ENCODE assay signal across 13 cellular contexts in the genomic region with DNA sequence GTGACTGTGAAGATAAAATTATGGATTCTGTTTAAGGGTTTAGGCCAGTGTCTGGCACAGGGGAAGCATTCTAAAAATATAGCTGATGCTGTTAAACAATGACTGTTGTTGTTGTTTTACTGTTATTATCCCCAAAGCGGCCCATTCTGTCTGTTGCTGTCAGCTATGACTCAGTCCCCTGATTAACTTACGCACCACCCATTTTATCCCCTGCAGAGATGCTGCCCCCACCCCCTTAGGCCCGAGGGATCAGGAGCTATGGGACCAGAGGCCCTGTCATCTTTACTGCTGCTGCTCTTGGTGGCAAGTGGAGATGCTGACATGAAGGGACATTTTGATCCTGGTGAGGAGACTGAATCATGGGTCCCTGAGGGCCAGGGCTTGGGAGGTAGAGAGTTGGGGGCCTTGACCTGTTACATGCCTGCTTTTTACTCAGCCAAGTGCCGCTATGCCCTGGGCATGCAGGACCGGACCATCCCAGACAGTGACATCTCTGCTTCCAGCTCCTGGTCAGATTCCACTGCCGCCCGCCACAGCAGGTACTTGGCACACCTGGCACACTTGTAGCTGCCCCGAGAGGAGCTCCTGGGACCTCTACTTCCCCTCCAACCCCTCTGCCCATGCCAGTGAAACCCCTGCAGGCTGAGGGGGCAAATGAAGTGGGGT. TPM values are rescaled to one million over a fixed set of nuclear protein-coding genes. Genes with fewer than 3 reads are reported as not detected.
DNase-seq lines count a peak whose midpoint lies in the region; ATAC-seq, FAIRE-seq and TF ChIP-seq lines count a peak whose summit lies in the region.
"Had no signal": no experiment of that assay in that cellular context is flagged by ENCODE, and none has a peak within 500 bp of the region (broad histone marks: within the 10 kb centered on the region; RNA-seq: fewer than 3 reads in every experiment).

No MANE protein-coding gene starts in this region.

- no peak for FAIRE-seq in H1 (lab: Jason Lieb, UNC)
- FAIRE-seq: GM12878 had no signal

- no peak overlapping the region; the same call in 1 of the 2 replicates for H2BK120ac ChIP-seq in IMR-90 (ENCODE audit: low read depth, low read length)
- H2BK120ac ChIP-seq in H1 (replicated peaks; ENCODE audit: low read depth, low read length): no peak overlapping the region

- H3K14ac ChIP-seq in IMR-90 (replicated peaks; ENCODE audit: low read depth, low read length): no peak overlapping the region
- no peak overlapping the region for H3K14ac ChIP-seq in H1 (ENCODE audit: insufficient read length)

- H3K27me3 ChIP-seq in IMR-90 (ENCODE audit: control insufficient read depth, insufficient read depth, low read length): no peaks in the 10 kb centered on the region
- no peaks in the 10 kb centered on the region for H3K27me3 ChIP-seq in H1 (replicated peaks in 1 of 4; ENCODE audit: control insufficient read depth in 3 of 4, extremely low read depth in 1 of 4, insufficient read depth in 3 of 4, low read length in 3 of 4)
- no peaks in the 10 kb centered on the region for H3K27me3 ChIP-seq in psoas muscle (ENCODE audit: insufficient read depth in 3 of 3, low read length in 2 of 3)

- WGBS in IMR-90 (ENCODE audit: extremely low coverage in 2 of 2, insufficient read length in 1 of 2), 2 experiments: 100% methylated on average over 2 of the region's 8 CpGs; no CpG with 5 or more reads in 1 of the 2 experiments
- 93% methylated on average over 8 of the region's 8 CpGs; no CpG with 5 or more reads in 1 of the 2 experiments for WGBS in H1 (ENCODE audit: extremely low coverage in 1 of 2, insufficient coverage in 1 of 2, insufficient read length in 1 of 2, insufficient replicate concordance in 2 of 2, low coverage in 1 of 2, low lambda C conversion rate in 2 of 2, missing lambda C conversion rate in 1 of 2), 2 experiments
- WGBS in psoas muscle, 3 donors: 80 to 83% (median 81%) methylated on average over 8 of the region's 8 CpGs

- H3K9me3 Mint-ChIP-seq in nephron: no peaks in the 10 kb centered on the region
- H3K9me3 Mint-ChIP-seq: CD4-positive, alpha-beta T cell; memory B cell; stimulated activated naive CD8-positive, alpha-beta T cell treated with anti-CD3 and anti-CD28 coated beads, Interleukin-15, amount 100 ng/mL, for 72 hours had no signal

- POLR2A ChIA-PET in IMR-90 (lab: Charles Lee; ENCODE audit: unreplicated experiment): interaction anchor here (0.5 to 0.7 kb wide), 3 partner anchors 13 to 251 kb away, joined by 3 to 4 read pairs (median 3); no protein-coding TSS in a partner anchor
- POLR2A ChIA-PET in H1 (lab: Charles Lee; ENCODE audit: partially characterized antibody): interaction anchor here (0.6 to 19.5 kb wide), 6 partner anchors 9 to 54 kb away, joined by 3 to 452 read pairs (median 4); no protein-coding TSS in a partner anchor

- no peak overlapping the region for H3K27ac ChIP-seq in IMR-90 (ENCODE audit: insufficient read depth, low read length)
- H3K27ac ChIP-seq in H1 (ENCODE audit: low read depth, low read length): 0 out of 2 replicates have a peak overlapping the region, but pooled peaks have one; percentile 0
- no peak overlapping the region for H3K27ac ChIP-seq in psoas muscle

- in situ Hi-C loops in IMR-90 (cut with MboI; ENCODE audit: low sequenced_read_pairs): no loop called here

- intact Hi-C loops in IMR-90 (cut with micrococcal nuclease) (no loop called here), psoas muscle (cut with DNase I) (no loop called here)

- peak overlapping the region; percentile 12 to 30 (median 21) for H3K4me3 Mint-ChIP-seq in nephron
- H3K4me3 Mint-ChIP-seq: CD4-positive, alpha-beta T cell; memory B cell; stimulated activated naive CD8-positive, alpha-beta T cell treated with anti-CD3 and anti-CD28 coated beads, Interleukin-15, amount 100 ng/mL, for 72 hours had no signal

- TF ChIP-seq RAD21 in IMR-90 (IDR thresholded peaks at IDR 0.05; ENCODE audit: low read length): no peak
- no peak for TF ChIP-seq RAD21 in H1 (IDR thresholded peaks at IDR 0.05 in 1 of 2, conservative IDR thresholded peaks at IDR 0.05 in 1 of 2; ENCODE audit: low read depth in 2 of 2, low read length in 2 of 2)

- H3K4me1 Mint-ChIP-seq in nephron: peaks cover 52% of the 10 kb centered on the region

- H3K4me1 ChIP-seq in IMR-90 (ENCODE audit: control insufficient read depth, insufficient read depth, low read length) (peaks cover 26% of the 10 kb centered on the region), H1 (replicated peaks in 1 of 4; ENCODE audit: control insufficient read depth in 3 of 4, insufficient read depth in 4 of 4, low read length in 3 of 4) (peaks cover 6 to 26% (median 20%) of the 10 kb centered on the region in 4 experiments), psoas muscle (peaks cover 25% of the 10 kb centered on the region)

- H3K56ac ChIP-seq in IMR-90 (ENCODE audit: extremely low read depth, insufficient read depth, low read length) (no peak overlapping the region), H1 (replicated peaks; ENCODE audit: insufficient read length, low read depth, low read length) (no peak overlapping the region)

- ATAC-seq in IMR-90 (ENCODE audit: low read depth): peak; percentile 6; the same call in 1 of the 2 replicates
- ATAC-seq in psoas muscle: no peak
- ATAC-seq in GM19351 (IDR thresholded peaks at IDR 0.05; ENCODE audit: unreplicated experiment): no peak
- ATAC-seq in HG02938 (IDR thresholded peaks at IDR 0.05; ENCODE audit: unreplicated experiment): no peak
- ATAC-seq: GM12878; stimulated activated naive CD8-positive, alpha-beta T cell treated with anti-CD3 and anti-CD28 coated beads, Interleukin-15, amount 100 ng/mL, for 72 hours had no signal

- H3K36me3 ChIP-seq in IMR-90 (ENCODE audit: control insufficient read depth, insufficient read depth, low read length): peaks cover 33% of the 10 kb centered on the region
- H3K36me3 ChIP-seq in H1 (ENCODE audit: control insufficient read depth in 2 of 4, insufficient read depth in 4 of 4, low read length in 3 of 4): peaks cover 26 to 50% (median 41%) of the 10 kb centered on the region in 4 experiments
- H3K36me3 ChIP-seq in psoas muscle (ENCODE audit: insufficient read depth in 1 of 2, low read depth in 1 of 2): peaks cover 0 to 54% of the 10 kb centered on the region in 2 donors

- H3K4me3 ChIP-seq in IMR-90 (ENCODE audit: insufficient read depth, low read depth, low read length) (no peak overlapping the region), H1 (ENCODE audit: extremely low read depth in 1 of 4, insufficient read depth in 2 of 4, low read depth in 3 of 4, low read length in 4 of 4) (no peak overlapping the region), psoas muscle (no peak overlapping the region)
- H3K4me3 ChIP-seq: GM12878 had no signal

- H3K4ac ChIP-seq in IMR-90 (ENCODE audit: low read depth, low read length) (no peak overlapping the region), H1 (replicated peaks; ENCODE audit: insufficient read length, low read depth, low read length) (no peak overlapping the region)

- no peaks in the 10 kb centered on the region for H3K27me3 Mint-ChIP-seq in nephron (ENCODE audit: low read depth)
- H3K27me3 Mint-ChIP-seq: CD4-positive, alpha-beta T cell; memory B cell; stimulated activated naive CD8-positive, alpha-beta T cell treated with anti-CD3 and anti-CD28 coated beads, Interleukin-15, amount 100 ng/mL, for 72 hours had no signal

- H3K18ac ChIP-seq in IMR-90 (ENCODE audit: low read depth, low read length) (no peak overlapping the region), H1 (ENCODE audit: extremely low read depth, low read length) (no peak overlapping the region)

- CTCF ChIA-PET in IMR-90 (lab: Yijun Ruan, JAX): no interaction called here
- CTCF ChIA-PET in H1 (lab: Charles Lee; ENCODE audit: partially characterized antibody): interaction anchor here (0.6 to 29.0 kb wide), 6 partner anchors 10 to 52 kb away, joined by 3 to 610 read pairs (median 8); no protein-coding TSS in a partner anchor

- H2BK15ac ChIP-seq in IMR-90 (ENCODE audit: low read depth, low read length) (no peak overlapping the region), H1 (ENCODE audit: low read length) (no peak overlapping the region)

- H2BK20ac ChIP-seq in IMR-90 (ENCODE audit: low read depth, low read length): no peak overlapping the region
- no peak overlapping the region for H2BK20ac ChIP-seq in H1 (ENCODE audit: low read length)

- no TSS peak for BruUV-seq in IMR-90 (replicated peaks; lab: Mats Ljungman, UMichigan)

- peak overlapping the region; percentile 18 for H2AK9ac ChIP-seq in IMR-90 (replicated peaks; ENCODE audit: low read depth, low read length, poor library complexity)

- H4K20me1 ChIP-seq in IMR-90 (ENCODE audit: insufficient read depth, low read length): no peaks in the 10 kb centered on the region; the same call in 1 of the 2 replicates
- peaks cover 4 to 35% of the 10 kb centered on the region in 2 experiments for H4K20me1 ChIP-seq in H1 (replicated peaks in 1 of 2; ENCODE audit: control insufficient read depth in 1 of 2, insufficient read depth in 2 of 2, low read length in 2 of 2)

- no peak overlapping the region for H4K5ac ChIP-seq in IMR-90 (ENCODE audit: low read depth, low read length)
- no peak overlapping the region for H4K5ac ChIP-seq in H1 (ENCODE audit: insufficient read length, low read depth, low read length)

- peaks cover 19% of the 10 kb centered on the region for H3K23me2 ChIP-seq in H1 (ENCODE audit: low read depth, low read length)

- no peak overlapping the region for H3K23ac ChIP-seq in IMR-90 (ENCODE audit: low read depth, low read length)
- no peak overlapping the region for H3K23ac ChIP-seq in H1 (ENCODE audit: insufficient read length)

- H3K9me3 ChIP-seq in IMR-90 (ENCODE audit: control insufficient read depth, insufficient read depth, low read length): no peaks in the 10 kb centered on the region
- no peaks in the 10 kb centered on the region for H3K9me3 ChIP-seq in H1 (ENCODE audit: insufficient read depth in 2 of 2, low read depth in 1 of 2, low read length in 1 of 2)
- H3K9me3 ChIP-seq in psoas muscle: no peaks in the 10 kb centered on the region

- dilution Hi-C loops in IMR-90 (cut with HindIII; ENCODE audit: low sequenced_read_pairs, unreplicated experiment): no loop called here

- H3K79me1 ChIP-seq in IMR-90 (ENCODE audit: low read depth in 1 of 2, low read length in 2 of 2): peaks cover 25 to 57% of the 10 kb centered on the region in 2 experiments
- peaks cover 21% of the 10 kb centered on the region for H3K79me1 ChIP-seq in H1 (ENCODE audit: low read depth, low read length)

- H2BK12ac ChIP-seq in H1 (ENCODE audit: low read depth, low read length): no peak overlapping the region

- H2AFZ ChIP-seq in IMR-90 (replicated peaks; ENCODE audit: low read length, poor library complexity): no peak overlapping the region
- no peak overlapping the region for H2AFZ ChIP-seq in H1 (ENCODE audit: low read length)

- H2BK5ac ChIP-seq in IMR-90 (ENCODE audit: low read depth, low read length, poor library complexity, severe bottlenecking): peak overlapping the region; percentile 6
- H2BK5ac ChIP-seq in H1 (ENCODE audit: low read depth, low read length): 0 out of 2 replicates have a peak overlapping the region, but pooled peaks have one; percentile 35

- TF ChIP-seq EP300 in H1 (IDR thresholded peaks at IDR 0.05; ENCODE audit: borderline replicate concordance in 1 of 2, low read depth in 2 of 2, low read length in 2 of 2): no peak

- H4K91ac ChIP-seq in IMR-90 (ENCODE audit: insufficient read depth, low read depth, low read length) (no peak overlapping the region), H1 (replicated peaks; ENCODE audit: insufficient read length, low read length) (no peak overlapping the region)

- H2AK5ac ChIP-seq in IMR-90 (ENCODE audit: low read depth, low read length): peak overlapping the region; percentile 70; the same call in 1 of the 2 replicates
- no peak overlapping the region for H2AK5ac ChIP-seq in H1 (ENCODE audit: low read depth, low read length)

- peak overlapping the region; percentile 13 to 95 (median 46) for H3K27ac Mint-ChIP-seq in nephron
- H3K27ac Mint-ChIP-seq: CD4-positive, alpha-beta T cell; memory B cell; stimulated activated naive CD8-positive, alpha-beta T cell treated with anti-CD3 and anti-CD28 coated beads, Interleukin-15, amount 100 ng/mL, for 72 hours had no signal

- H3K36me3 Mint-ChIP-seq in nephron (ENCODE audit: low read depth): peaks cover 36% of the 10 kb centered on the region

- TF ChIP-seq POLR2A in IMR-90 (IDR thresholded peaks at IDR 0.05; ENCODE audit: low read depth, low read length) (no peak), H1 (IDR thresholded peaks at IDR 0.05; ENCODE audit: control extremely low read depth in 1 of 2, low read depth in 2 of 2, low read length in 2 of 2) (no peak)

- H3K9ac ChIP-seq in IMR-90 (ENCODE audit: low read depth, low read length) (no peak overlapping the region), H1 (replicated peaks in 1 of 4; ENCODE audit: extremely low read depth in 1 of 4, low read depth in 3 of 4, low read length in 3 of 4) (no peak overlapping the region)

- TF ChIP-seq CTCF in IMR-90 (conservative IDR thresholded peaks at IDR 0.05; ENCODE audit: low read depth, low read length) (no peak), H1 (IDR thresholded peaks at IDR 0.05; ENCODE audit: control extremely low read depth in 1 of 3, insufficient read depth in 1 of 3, low read depth in 1 of 3, low read length in 3 of 3) (no peak), nephron (IDR thresholded peaks at IDR 0.05; ENCODE audit: unreplicated experiment in 3 of 3) (no peak), psoas muscle (IDR thresholded peaks at IDR 0.05) (no peak)

- H4K8ac ChIP-seq in IMR-90 (ENCODE audit: low read depth in 2 of 2, low read length in 2 of 2) (no peak overlapping the region), H1 (ENCODE audit: extremely low read depth, insufficient read depth, low read length) (no peak overlapping the region)

- DNase-seq in AG08395 (ENCODE audit: low spot score): peak; percentile 83
- peak; percentile 58 for DNase-seq in IMR-90
- DNase-seq in H1 (ENCODE audit: low read depth in 1 of 2, low spot score in 2 of 2): no peak
- no peak for DNase-seq in psoas muscle
- no peak for DNase-seq in superior temporal gyrus (ENCODE audit: extremely low spot score)
- DNase-seq: CD4-positive, alpha-beta T cell; NCI-H1048; stimulated activated naive CD8-positive, alpha-beta T cell treated with anti-CD3 and anti-CD28 coated beads, Interleukin-15, amount 100 ng/mL, for 72 hours had no signal

- H3K9me1 ChIP-seq in IMR-90 (ENCODE audit: insufficient read depth, low read length): peaks cover 9% of the 10 kb centered on the region; the same call in 1 of the 2 replicates

- H3K79me2 ChIP-seq in H1 (ENCODE audit: control insufficient read depth in 1 of 2, insufficient read depth in 2 of 2, low read length in 2 of 2): peaks cover 9 to 68% of the 10 kb centered on the region in 2 experiments

- no peak overlapping the region for H3K4me2 ChIP-seq in IMR-90 (ENCODE audit: low read depth, low read length)
- H3K4me2 ChIP-seq in H1 (ENCODE audit: insufficient read depth in 1 of 2, low read depth in 2 of 2, low read length in 2 of 2): no peak overlapping the region

RNA-seq across cellular contexts. Expression of a gene that starts 4.3 kb away (rescaled TPM):
- 5.6 and 6.7 TPM in 2 replicates for total RNA-seq in IMR-90 (2012; rRNA removed)
- 17.8 and 19.6 TPM in 2 replicates for polyA plus RNA-seq in IMR-90 (2012; rRNA removed)
- 15.6 and 26.4 TPM in 2 replicates for polyA plus RNA-seq in IMR-90 (2012; cell fraction: cytosol; rRNA removed)
- polyA plus RNA-seq in IMR-90 (2012; cell fraction: nucleus; rRNA removed; ENCODE audit: low replicate concordance): 56.9 and 61.7 TPM in 2 replicates
- total RNA-seq in H1 (2021; fragmentation: NEBNext Ultra II Directional; extraction: Animal tissue kit (Norgen Biotek cat#: 25700)): 181 and 182 TPM in 2 replicates
- polyA plus RNA-seq in H1 (2011; rRNA removed): 99.4 and 134 TPM in 2 replicates
- 110 TPM for polyA plus RNA-seq in H1 (2011; cell fraction: cytosol; rRNA removed)
- polyA plus RNA-seq in H1 (2011; cell fraction: nucleus; rRNA removed): 240 TPM
- polyA plus RNA-seq in H1 (2012, experiment 1 of 2): 139 to 201 TPM (median 179 TPM) in 4 replicates
- 146 TPM for polyA plus RNA-seq in H1 (2012, experiment 2 of 2)
- 128 TPM for polyA plus RNA-seq in H1 (2013, experiment 1 of 2)
- polyA plus RNA-seq in H1 (2013, experiment 2 of 2): 135 TPM
- polyA minus RNA-seq in H1 (2011; rRNA and poly(A)+ RNA removed): 116 and 120 TPM in 2 replicates
- 196 TPM for polyA minus RNA-seq in H1 (2011; cell fraction: cytosol; rRNA and poly(A)+ RNA removed)
- 121 TPM for polyA minus RNA-seq in H1 (2011; cell fraction: nucleus; rRNA and poly(A)+ RNA removed)
- total RNA-seq in psoas muscle: 100 to 1,000 TPM in 1 of 4 donors, 10 to 100 TPM in 3; 26.3 to 129 (median 54.2) TPM
- polyA plus RNA-seq in psoas muscle: 10 to 100 TPM in 2 of 3 donors, 1 to 10 TPM in 1; 2.2 to 10.8 (median 10.5) TPM

RNA-seq across cellular contexts. Expression of a gene that starts 19.4 kb away (rescaled TPM):
- total RNA-seq in IMR-90 (2012; rRNA removed) (6.9 and 13.4 TPM in 2 replicates), psoas muscle (10 to 100 TPM; 13.3 to 21.3 (median 15.8) TPM)
- polyA plus RNA-seq in IMR-90 (2012; rRNA removed) (29.5 and 30.8 TPM in 2 replicates), H1 (2011; rRNA removed) (42.3 and 46.2 TPM in 2 replicates), psoas muscle (10 to 100 TPM; 18.9 to 30.8 (median 26.4) TPM)
- polyA plus RNA-seq in IMR-90 (2012; cell fraction: cytosol; rRNA removed): 19.0 and 20.5 TPM in 2 replicates
- 90.6 and 118 TPM in 2 replicates for polyA plus RNA-seq in IMR-90 (2012; cell fraction: nucleus; rRNA removed; ENCODE audit: low replicate concordance)
- 49.5 and 53.4 TPM in 2 replicates for total RNA-seq in H1 (2021; fragmentation: NEBNext Ultra II Directional; extraction: Animal tissue kit (Norgen Biotek cat#: 25700))
- polyA plus RNA-seq in H1 (2011; cell fraction: cytosol; rRNA removed): 42.7 TPM
- polyA plus RNA-seq in H1 (2011; cell fraction: nucleus; rRNA removed): 147 TPM
- 36.6 to 48.0 TPM (median 43.7 TPM) in 4 replicates for polyA plus RNA-seq in H1 (2012, experiment 1 of 2)
- polyA plus RNA-seq in H1 (2012, experiment 2 of 2): 81.6 TPM
- polyA plus RNA-seq in H1 (2013, experiment 1 of 2): 42.6 TPM
- 40.8 TPM for polyA plus RNA-seq in H1 (2013, experiment 2 of 2)
- polyA minus RNA-seq in H1 (2011; rRNA and poly(A)+ RNA removed): 27.0 and 29.0 TPM in 2 replicates
- 13.8 TPM for polyA minus RNA-seq in H1 (2011; cell fraction: cytosol; rRNA and poly(A)+ RNA removed)
- polyA minus RNA-seq in H1 (2011; cell fraction: nucleus; rRNA and poly(A)+ RNA removed): 39.6 TPM

RNA-seq across cellular contexts. Expression of a gene that starts 25.4 kb away (rescaled TPM):
- total RNA-seq in IMR-90 (2012; rRNA removed): 6.9 and 7.2 TPM in 2 replicates
- 13.3 and 14.0 TPM in 2 replicates for polyA plus RNA-seq in IMR-90 (2012; rRNA removed)
- polyA plus RNA-seq in IMR-90 (2012; cell fraction: cytosol; rRNA removed): 5.5 and 6.7 TPM in 2 replicates
- polyA plus RNA-seq in IMR-90 (2012; cell fraction: nucleus; rRNA removed; ENCODE audit: low replicate concordance): 98.4 and 123 TPM in 2 replicates
- total RNA-seq in H1 (2021; fragmentation: NEBNext Ultra II Directional; extraction: Animal tissue kit (Norgen Biotek cat#: 25700)): 41.2 and 47.7 TPM in 2 replicates
- polyA plus RNA-seq in H1 (2011; rRNA removed): 26.8 and 34.8 TPM in 2 replicates
- polyA plus RNA-seq in H1 (2011; cell fraction: cytosol; rRNA removed): 36.0 TPM
- 180 TPM for polyA plus RNA-seq in H1 (2011; cell fraction: nucleus; rRNA removed)
- 20.8 to 48.2 TPM (median 43.6 TPM) in 4 replicates for polyA plus RNA-seq in H1 (2012, experiment 1 of 2)
- 31.4 TPM for polyA plus RNA-seq in H1 (2012, experiment 2 of 2)
- 25.2 TPM for polyA plus RNA-seq in H1 (2013, experiment 1 of 2)
- 23.4 TPM for polyA plus RNA-seq in H1 (2013, experiment 2 of 2)
- polyA minus RNA-seq in H1 (2011; rRNA and poly(A)+ RNA removed): 34.0 and 41.2 TPM in 2 replicates
- polyA minus RNA-seq in H1 (2011; cell fraction: cytosol; rRNA and poly(A)+ RNA removed): 25.2 TPM
- polyA minus RNA-seq in H1 (2011; cell fraction: nucleus; rRNA and poly(A)+ RNA removed): 32.4 TPM
- total RNA-seq in psoas muscle: 10 to 100 TPM; 25.8 to 36.6 (median 28.2) TPM
- polyA plus RNA-seq in psoas muscle: 10 to 100 TPM; 11.4 to 22.6 (median 13.9) TPM

RNA-seq across cellular contexts. Expression of a gene that starts 43.4 kb away (rescaled TPM):
- total RNA-seq in IMR-90 (2012; rRNA removed): not detected in 2 replicates
- not detected in 2 replicates for polyA plus RNA-seq in IMR-90 (2012; rRNA removed)
- not detected in 2 replicates for polyA plus RNA-seq in IMR-90 (2012; cell fraction: cytosol; rRNA removed)
- not detected in 2 replicates for polyA plus RNA-seq in IMR-90 (2012; cell fraction: nucleus; rRNA removed; ENCODE audit: low replicate concordance)
- total RNA-seq in H1 (2021; fragmentation: NEBNext Ultra II Directional; extraction: Animal tissue kit (Norgen Biotek cat#: 25700)): not detected in 2 replicates
- not detected in 2 replicates for polyA plus RNA-seq in H1 (2011; rRNA removed)
- polyA plus RNA-seq in H1 (2011; cell fraction: cytosol; rRNA removed): not detected
- polyA plus RNA-seq in H1 (2011; cell fraction: nucleus; rRNA removed): not detected
- polyA plus RNA-seq in H1 (2012, experiment 1 of 2): not detected in 4 replicates
- not detected for polyA plus RNA-seq in H1 (2012, experiment 2 of 2)
- polyA plus RNA-seq in H1 (2013, experiment 1 of 2): not detected
- polyA plus RNA-seq in H1 (2013, experiment 2 of 2): not detected
- polyA minus RNA-seq in H1 (2011; rRNA and poly(A)+ RNA removed): not detected in 2 replicates
- not detected for polyA minus RNA-seq in H1 (2011; cell fraction: cytosol; rRNA and poly(A)+ RNA removed)
- polyA minus RNA-seq in H1 (2011; cell fraction: nucleus; rRNA and poly(A)+ RNA removed): not detected
- not detected for total RNA-seq in psoas muscle
- under 1 TPM in 2 of 3 donors, not detected in 1; 0.13 to 0.14 TPM for polyA plus RNA-seq in psoas muscle
- total RNA-seq: CD4-positive, alpha-beta T cell had no signal

RNA-seq across cellular contexts. Expression of a gene that starts 52.2 kb away (rescaled TPM):
- total RNA-seq in IMR-90 (2012; rRNA removed) (not detected in 2 replicates), psoas muscle (not detected)
- polyA plus RNA-seq in IMR-90 (2012; rRNA removed) (not detected in 2 replicates), H1 (2011; rRNA removed) (0.15 and 0.22 TPM in 2 replicates), psoas muscle (not detected)
- polyA plus RNA-seq in IMR-90 (2012; cell fraction: cytosol; rRNA removed): not detected in 2 replicates
- not detected in 2 replicates for polyA plus RNA-seq in IMR-90 (2012; cell fraction: nucleus; rRNA removed; ENCODE audit: low replicate concordance)
- 0.08 and 0.37 TPM in 2 replicates for total RNA-seq in H1 (2021; fragmentation: NEBNext Ultra II Directional; extraction: Animal tissue kit (Norgen Biotek cat#: 25700))
- 0.18 TPM for polyA plus RNA-seq in H1 (2011; cell fraction: cytosol; rRNA removed)
- 0.41 TPM for polyA plus RNA-seq in H1 (2011; cell fraction: nucleus; rRNA removed)
- polyA plus RNA-seq in H1 (2012, experiment 1 of 2): 0.19 to 0.34 TPM (median 0.26 TPM) in 4 replicates
- polyA plus RNA-seq in H1 (2012, experiment 2 of 2): not detected
- polyA plus RNA-seq in H1 (2013, experiment 1 of 2): 0.59 TPM
- 0.50 TPM for polyA plus RNA-seq in H1 (2013, experiment 2 of 2)
- polyA minus RNA-seq in H1 (2011; rRNA and poly(A)+ RNA removed): 0.10 and 0.13 TPM in 2 replicates
- polyA minus RNA-seq in H1 (2011; cell fraction: cytosol; rRNA and poly(A)+ RNA removed): not detected
- polyA minus RNA-seq in H1 (2011; cell fraction: nucleus; rRNA and poly(A)+ RNA removed): not detected
- total RNA-seq: CD4-positive, alpha-beta T cell had no signal

Comparison
In these comparisons a context has a peak if more than half of its experiments do, and no peak if none do; other contexts are left out.
1. DNase-seq: peak in AG08395 (single experiment) and IMR-90 (single experiment); none in H1 (0 of 2), psoas muscle (0 of 2) and superior temporal gyrus (single experiment).